Comparison of ENCODE assay signal across 29 cellular contexts in genomic region chr21:35981514-35982070, GRCh38.
"Had no signal": no experiment of that assay in that cellular context is flagged by ENCODE, and none has a peak within 500 bp of the region (broad histone marks: within the 10 kb centered on the region; RNA-seq: fewer than 3 reads in every experiment).

No MANE protein-coding gene starts in this region.

- H3K36me3 Mint-ChIP-seq: activated naive CD8-positive, alpha-beta T cell treated with anti-CD3 and anti-CD28 coated beads for 36 hours; brain had no signal

- FAIRE-seq: islet of Langerhans, urothelium cell line had no signal

- H3K9me3 Mint-ChIP-seq: activated T-helper 1 cell treated with anti-CD3 and anti-CD28 coated beads, Interleukin-12 subunit alpha, Interleukin-12 subunit beta, Interleukin-2, Interleukin-4 antibody, amounts not matched to agents 30 ng/mL and 10 ng/mL and 1 ng/mL, durations not matched to agents 14 hours and 24 hours and 36 hours had no signal

- DNase-seq: activated B cell treated with CpG ODN at 0.5 μM for 24 hours; activated CD4-positive, alpha-beta T cell treated with anti-CD3 and anti-CD28 coated beads for 36 hours; activated CD4-positive, alpha-beta T cell treated with anti-CD3 and anti-CD28 coated beads, Interleukin-2, amount 50 U/mL, for 4 hours; activated CD8-positive, alpha-beta memory T cell treated with anti-CD3 and anti-CD28 coated beads, Interleukin-2, amount 50 U/mL, for 4 hours; activated effector memory CD4-positive, alpha-beta T cell treated with anti-CD3 and anti-CD28 coated beads, Interleukin-2, amount 50 U/mL, for 16 hours; activated naive CD4-positive, alpha-beta T cell treated with anti-CD3 and anti-CD28 coated beads for 36 hours; activated naive CD8-positive, alpha-beta T cell treated with anti-CD3 and anti-CD28 coated beads for 36 hours; activated T-cell treated with anti-CD3 and anti-CD28 coated beads, Interleukin-2, amount 50 U/mL, for 1 hour; adrenal gland; aorta; endodermal cell; esophagus squamous epithelium; gastrocnemius medialis; glutamatergic neuron; left lung; lower lobe of right lung; mesendoderm; naive B cell; nephron progenitor cell; stimulated activated CD4-positive, alpha-beta T cell treated with anti-CD3 and anti-CD28 coated beads, Interleukin-2, amount 100 ng/mL, for 48 hours; stimulated activated naive CD4-positive, alpha-beta T cell treated with Interleukin-2 at 50 U/mL for 16 hours; T-helper 2 cell; transverse colon had no signal

- H3K4me3 ChIP-seq: adrenal gland, esophagus squamous epithelium, gastrocnemius medialis, left lung, lower lobe of right lung, transverse colon had no signal

- H3K27ac Mint-ChIP-seq: activated B cell treated with CpG ODN at 0.5 μM for 24 hours; activated CD4-positive, alpha-beta T cell treated with anti-CD3 and anti-CD28 coated beads for 36 hours; activated naive CD4-positive, alpha-beta T cell treated with anti-CD3 and anti-CD28 coated beads for 36 hours; activated naive CD8-positive, alpha-beta T cell treated with anti-CD3 and anti-CD28 coated beads for 36 hours; activated T-helper 1 cell treated with anti-CD3 and anti-CD28 coated beads, Interleukin-12 subunit alpha, Interleukin-12 subunit beta, Interleukin-2, Interleukin-4 antibody, amounts not matched to agents 30 ng/mL and 10 ng/mL and 1 ng/mL, durations not matched to agents 14 hours and 24 hours and 36 hours; brain; endodermal cell; naive B cell; nephron progenitor cell; progenitor cell of endocrine pancreas had no signal

- H3K9me3 ChIP-seq: adrenal gland, esophagus squamous epithelium, gastrocnemius medialis, neutrophil, transverse colon had no signal

- H3K27me3 Mint-ChIP-seq: progenitor cell of endocrine pancreas had no signal

- ATAC-seq: activated CD4-positive, alpha-beta T cell treated with anti-CD3 and anti-CD28 coated beads for 36 hours; gastrocnemius medialis; left lung; lower lobe of right lung had no signal

- H3K27me3 ChIP-seq: adrenal gland, gastrocnemius medialis, transverse colon had no signal

- H3K4me1 Mint-ChIP-seq: activated CD4-positive, alpha-beta T cell treated with anti-CD3 and anti-CD28 coated beads for 36 hours; activated naive CD8-positive, alpha-beta T cell treated with anti-CD3 and anti-CD28 coated beads for 36 hours; brain; endodermal cell; nephron progenitor cell had no signal

- H3K4me3 Mint-ChIP-seq: activated B cell treated with CpG ODN at 0.5 μM for 24 hours; activated CD4-positive, alpha-beta T cell treated with anti-CD3 and anti-CD28 coated beads for 36 hours; activated naive CD4-positive, alpha-beta T cell treated with anti-CD3 and anti-CD28 coated beads for 36 hours; activated naive CD8-positive, alpha-beta T cell treated with anti-CD3 and anti-CD28 coated beads for 36 hours; activated T-helper 1 cell treated with anti-CD3 and anti-CD28 coated beads, Interleukin-12 subunit alpha, Interleukin-12 subunit beta, Interleukin-2, Interleukin-4 antibody, amounts not matched to agents 30 ng/mL and 10 ng/mL and 1 ng/mL, durations not matched to agents 14 hours and 24 hours and 36 hours; brain; endodermal cell; naive B cell; nephron progenitor cell had no signal

- H3K27ac ChIP-seq: adrenal gland, esophagus squamous epithelium, gastrocnemius medialis, left lung, lower lobe of right lung, neutrophil, transverse colon had no signal

- H3K4me1 ChIP-seq: adrenal gland, esophagus squamous epithelium, gastrocnemius medialis, left lung, lower lobe of right lung, transverse colon had no signal

- H3K36me3 ChIP-seq: adrenal gland, esophagus squamous epithelium, gastrocnemius medialis, left lung, lower lobe of right lung, neutrophil, transverse colon had no signal
